ENCODE assay signal across 8 cellular contexts in genomic region chr7:100335566-100336466, GRCh38. TPM values are rescaled to one million over a fixed set of nuclear protein-coding genes. Genes with fewer than 3 reads are reported as not detected.
DNase-seq lines count a peak whose midpoint lies in the region; ATAC-seq and TF ChIP-seq lines count a peak whose summit lies in the region.
"Not testable (repeated sequence)": the region's sequence is repeated elsewhere in the genome, so short reads cannot be mapped to it uniquely, and the experiment has no call there.

No MANE protein-coding gene starts in this region.

- H3K9me3 ChIP-seq in BLaER1, colonic mucosa: not testable (repeated sequence)

- not testable (repeated sequence) for TF ChIP-seq CTCF in colonic mucosa (IDR thresholded peaks at IDR 0.05)

- H3K9ac ChIP-seq in BLaER1 (peak overlapping the region; percentile 91), colonic mucosa (ENCODE audit: low read depth in 2 of 2, low read length in 2 of 2) (peak overlapping the region; percentile 51 to 84)

- not testable (repeated sequence) for H3K9me3 Mint-ChIP-seq in activated CD4-positive, alpha-beta T cell treated with anti-CD3 and anti-CD28 coated beads, Interleukin-2, amount 10 ng/mL, durations not matched to agents 24 days and 14 days

- H3K27ac Mint-ChIP-seq in activated CD4-positive, alpha-beta T cell treated with anti-CD3 and anti-CD28 coated beads, Interleukin-2, amount 10 ng/mL, durations not matched to agents 24 days and 14 days: peak overlapping the region; percentile 97

- intact Hi-C loops in activated CD4-positive, alpha-beta T cell treated with anti-CD3 and anti-CD28 coated beads, Interleukin-2, amount 10 ng/mL, durations not matched to agents 24 days and 14 days (cut with micrococcal nuclease); colonic mucosa (cut with DNase I): not testable (repeated sequence)

- peaks cover 37% of the 10 kb centered on the region for H3K36me3 ChIP-seq in BLaER1
- not testable (repeated sequence) for H3K36me3 ChIP-seq in colonic mucosa

- ATAC-seq in GM19324 (IDR thresholded peaks at IDR 0.05; ENCODE audit: low FRiP score, unreplicated experiment) (peak; percentile 98), HG03460 (IDR thresholded peaks at IDR 0.05; ENCODE audit: unreplicated experiment) (peak; percentile 94), left lobe of liver (peak; percentile 97)

- H3K4me2 ChIP-seq in BLaER1: peak overlapping the region; percentile 80

- H3K27me3 Mint-ChIP-seq in activated CD4-positive, alpha-beta T cell treated with anti-CD3 and anti-CD28 coated beads, Interleukin-2, amount 10 ng/mL, durations not matched to agents 24 days and 14 days: not testable (repeated sequence)

- peaks cover 28% of the 10 kb centered on the region for H3K36me3 Mint-ChIP-seq in activated CD4-positive, alpha-beta T cell treated with anti-CD3 and anti-CD28 coated beads, Interleukin-2, amount 10 ng/mL, durations not matched to agents 24 days and 14 days (ENCODE audit: low read depth)

- DNase-seq in NCI-H526 (lab: John Stamatoyannopoulos, UW) (peak; percentile 96 to 97), colonic mucosa (peak; percentile 95), left lobe of liver (ENCODE audit: low spot score) (peak; percentile 95)
- peak; percentile 97 for DNase-seq in activated CD4-positive, alpha-beta T cell treated with anti-CD3 and anti-CD28 coated beads, Interleukin-2, amount 10 ng/mL, durations not matched to agents 24 days and 14 days
- DNase-seq in stimulated activated CD4-positive, alpha-beta T cell treated with anti-CD3 and anti-CD28 coated beads, Interleukin-2, amount 100 ng/mL, for 24 hours: peak; percentile 86

- peaks cover 17% of the 10 kb centered on the region for H3K4me1 ChIP-seq in BLaER1
- H3K4me1 ChIP-seq in colonic mucosa: not testable (repeated sequence)

- H3K4me1 Mint-ChIP-seq in activated CD4-positive, alpha-beta T cell treated with anti-CD3 and anti-CD28 coated beads, Interleukin-2, amount 10 ng/mL, durations not matched to agents 24 days and 14 days: peaks cover 17% of the 10 kb centered on the region

- not testable (repeated sequence) for H3K27me3 ChIP-seq in BLaER1, colonic mucosa

- peak overlapping the region; percentile 86 for H3K4me3 ChIP-seq in BLaER1
- peak overlapping the region; percentile 68 for H3K4me3 ChIP-seq in colonic mucosa

- H4K20me1 ChIP-seq in BLaER1: peaks cover 16% of the 10 kb centered on the region; the same call in 1 of the 2 replicates

- peak overlapping the region; percentile 94 for H3K4me3 Mint-ChIP-seq in activated CD4-positive, alpha-beta T cell treated with anti-CD3 and anti-CD28 coated beads, Interleukin-2, amount 10 ng/mL, durations not matched to agents 24 days and 14 days

- H3K27ac ChIP-seq in BLaER1 (peak overlapping the region; percentile 89), colonic mucosa (peak overlapping the region; percentile 93)

RNA-seq across cellular contexts. Expression of gene PILRB, which starts 22.1 kb away (rescaled TPM):
- 74.6 and 78.3 TPM in 2 replicates for total RNA-seq in activated CD4-positive, alpha-beta T cell treated with anti-CD3 and anti-CD28 coated beads, Interleukin-2, amount 10 ng/mL, durations not matched to agents 24 days and 14 days
- total RNA-seq in colonic mucosa (10 to 100 TPM; 18.2 to 57.9 TPM), left lobe of liver (28.6 TPM)

RNA-seq across cellular contexts. Expression of gene SPDYE3, which starts 28.3 kb away (rescaled TPM):
- not detected in 2 replicates for total RNA-seq in activated CD4-positive, alpha-beta T cell treated with anti-CD3 and anti-CD28 coated beads, Interleukin-2, amount 10 ng/mL, durations not matched to agents 24 days and 14 days
- not detected for total RNA-seq in colonic mucosa
- total RNA-seq in left lobe of liver: not detected

RNA-seq across cellular contexts. Expression of gene PILRA, which starts 37.5 kb away (rescaled TPM):
- total RNA-seq in activated CD4-positive, alpha-beta T cell treated with anti-CD3 and anti-CD28 coated beads, Interleukin-2, amount 10 ng/mL, durations not matched to agents 24 days and 14 days: 9.8 and 11.6 TPM in 2 replicates
- total RNA-seq in colonic mucosa (1 to 10 TPM; 1.2 to 3.1 TPM), left lobe of liver (1.4 TPM)

Comparison
In these comparisons a context has a peak if more than half of its experiments do, and no peak if none do; other contexts are left out.
1. Peak in every context shown above with its lines: DNase-seq, ATAC-seq, H3K4me3 ChIP-seq and H3K27ac ChIP-seq.